ENCODE assay signal across 8 cellular contexts in the genomic region with DNA sequence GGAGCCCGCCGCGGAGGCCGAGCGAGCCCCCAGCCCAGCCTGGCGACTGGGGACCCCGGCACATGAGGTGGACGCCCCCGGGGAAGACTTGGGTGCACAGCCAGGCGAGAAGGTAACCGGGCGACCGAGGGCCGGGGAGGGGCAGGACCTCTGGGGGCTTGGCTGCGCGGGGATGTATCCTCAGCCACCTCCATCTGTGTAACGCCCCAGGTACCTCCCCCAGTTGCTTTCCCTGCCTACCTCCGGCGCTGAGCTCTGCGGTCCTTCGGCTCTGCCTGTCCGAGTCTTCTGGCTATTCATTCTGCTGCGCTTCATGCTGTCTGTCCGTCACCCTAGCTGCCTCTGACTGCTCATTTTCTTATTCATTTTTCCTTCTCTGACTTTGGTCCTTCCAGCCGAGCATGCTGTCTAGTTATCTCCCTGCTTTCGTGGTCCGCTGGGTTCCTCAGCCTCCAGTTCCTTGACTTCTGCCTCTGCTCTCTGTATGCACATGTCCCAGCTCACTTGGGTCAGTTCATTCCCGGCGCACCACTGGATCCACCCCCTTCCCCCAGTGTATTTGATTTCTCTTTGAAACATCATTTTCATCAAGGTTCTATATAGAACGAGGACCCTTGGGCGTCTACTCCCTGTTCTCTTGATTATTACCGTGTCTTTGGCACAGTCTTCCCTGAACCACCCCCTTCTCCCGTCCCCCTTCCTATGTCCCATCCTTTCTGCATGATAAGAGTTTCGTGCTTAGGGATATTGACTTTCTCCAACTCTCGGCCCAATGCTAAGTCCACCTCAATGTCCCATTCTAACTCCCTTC. TPM values are rescaled to one million over a fixed set of nuclear protein-coding genes. Genes with fewer than 3 reads are reported as not detected.
A peak's percentile ranks its signal among the peaks of the same experiment; 100 is the strongest.
DNase-seq lines count a peak whose midpoint lies in the region; ATAC-seq and TF ChIP-seq lines count a peak whose summit lies in the region.

No MANE protein-coding gene starts in this region.

- no peaks in the 10 kb centered on the region for H3K9me3 ChIP-seq in OCI-LY3 (ENCODE audit: insufficient read depth, low read length)
- no peaks in the 10 kb centered on the region for H3K9me3 ChIP-seq in neural progenitor cell (ENCODE audit: low read depth)
- H3K9me3 ChIP-seq in stomach: no peaks in the 10 kb centered on the region

- no peaks in the 10 kb centered on the region for H3K79me2 ChIP-seq in OCI-LY3 (ENCODE audit: low read length)
- peaks cover 51% of the 10 kb centered on the region for H3K79me2 ChIP-seq in neural progenitor cell (ENCODE audit: low read depth)

- H3K4me1 ChIP-seq in OCI-LY3 (ENCODE audit: low read length) (peaks cover 14% of the 10 kb centered on the region), neural progenitor cell (peaks cover 44% of the 10 kb centered on the region), stomach (peaks cover 14 to 39% (median 29%) of the 10 kb centered on the region in 4 donors)

- WGBS in stomach, 5 donors: 1 to 4% (median 2%) methylated on average over 18 to 28 of the region's 35 CpGs

- H3K27me3 ChIP-seq in OCI-LY3 (ENCODE audit: low read depth, low read length) (0 out of 2 replicates have a peak, but pooled peaks cover 4% of the 10 kb centered on the region), neural progenitor cell (no peaks in the 10 kb centered on the region), stomach (no peaks in the 10 kb centered on the region)

- H4K20me1 ChIP-seq in OCI-LY3 (ENCODE audit: insufficient read depth, low read length) (no peaks in the 10 kb centered on the region), neural progenitor cell (ENCODE audit: low read depth) (peaks cover 16% of the 10 kb centered on the region)

- TF ChIP-seq POLR2A in stomach (IDR thresholded peaks at IDR 0.05): no peak

- H3K36me3 ChIP-seq in OCI-LY3 (replicated peaks; ENCODE audit: low read depth, low read length) (no peaks in the 10 kb centered on the region), neural progenitor cell (peaks cover 7% of the 10 kb centered on the region), stomach (peaks cover 3 to 17% (median 13%) of the 10 kb centered on the region in 4 donors)

- peaks cover 46% of the 10 kb centered on the region for H3F3A ChIP-seq in neural progenitor cell (ENCODE audit: low read depth)

- peaks cover 8% of the 10 kb centered on the region for H3K4me1 Mint-ChIP-seq in activated T-helper 1 cell treated with anti-CD3 and anti-CD28 coated beads, Interleukin-12 subunit alpha, Interleukin-12 subunit beta, Interleukin-2, Interleukin-4 antibody, amounts not matched to agents 30 ng/mL and 10 ng/mL and 1 ng/mL, durations not matched to agents 14 hours and 24 hours and 36 hours (ENCODE audit: low read depth)
- H3K4me1 Mint-ChIP-seq in neural progenitor cell: peaks cover 26% of the 10 kb centered on the region

- TF ChIP-seq EP300 in stomach (IDR thresholded peaks at IDR 0.05): no peak

- H3K9ac ChIP-seq in OCI-LY3 (ENCODE audit: low read length): peak overlapping the region; percentile 84
- H3K9ac ChIP-seq in neural progenitor cell: peak overlapping the region; percentile 50

- H3K4me2 ChIP-seq in OCI-LY3 (ENCODE audit: low read length) (peak overlapping the region; percentile 98), neural progenitor cell (peak overlapping the region; percentile 87)

- H2AFZ ChIP-seq in OCI-LY3 (ENCODE audit: low read depth, low read length) (peak overlapping the region; percentile 100), neural progenitor cell (replicated peaks) (peak overlapping the region; percentile 78)

- ATAC-seq in GM19043 (IDR thresholded peaks at IDR 0.05; ENCODE audit: low read depth, unreplicated experiment) (peak; percentile 61), HG03354 (IDR thresholded peaks at IDR 0.05; ENCODE audit: poor library complexity, severe bottlenecking, unreplicated experiment) (peak; percentile 77)

- H3K4me3 ChIP-seq in OCI-LY3 (ENCODE audit: low read length) (peak overlapping the region; percentile 100), fibroblast of pulmonary artery (replicated peaks; ENCODE audit: low read depth, low read length) (peak overlapping the region; percentile 60), neural progenitor cell (peak overlapping the region; percentile 87), stomach (peak overlapping the region; percentile 56 to 78 (median 68))

- peak; percentile 62 for DNase-seq in AG20443 (ENCODE audit: low spot score)
- peak; percentile 56 for DNase-seq in activated T-helper 1 cell treated with anti-CD3 and anti-CD28 coated beads, Interleukin-12 subunit alpha, Interleukin-12 subunit beta, Interleukin-2, Interleukin-4 antibody, amounts not matched to agents 30 ng/mL and 10 ng/mL and 1 ng/mL, durations not matched to agents 14 hours and 24 hours and 36 hours (ENCODE audit: low spot score)
- peak; percentile 59 for DNase-seq in fibroblast of pulmonary artery (ENCODE audit: low read depth)
- peak; percentile 80 for DNase-seq in neural progenitor cell (ENCODE audit: low spot score)
- DNase-seq in stomach: peak; percentile 49

- no peak overlapping the region for H3K4me3 Mint-ChIP-seq in activated T-helper 1 cell treated with anti-CD3 and anti-CD28 coated beads, Interleukin-12 subunit alpha, Interleukin-12 subunit beta, Interleukin-2, Interleukin-4 antibody, amounts not matched to agents 30 ng/mL and 10 ng/mL and 1 ng/mL, durations not matched to agents 14 hours and 24 hours and 36 hours
- H3K4me3 Mint-ChIP-seq in neural progenitor cell: no peak overlapping the region

- no peak for TF ChIP-seq CTCF in OCI-LY3 (IDR thresholded peaks at IDR 0.05; ENCODE audit: low read depth, low read length)
- TF ChIP-seq CTCF in fibroblast of pulmonary artery (IDR thresholded peaks at IDR 0.05; ENCODE audit: low read length, missing control alignments): no peak
- no peak for TF ChIP-seq CTCF in neural progenitor cell (IDR thresholded peaks at IDR 0.05)
- TF ChIP-seq CTCF in stomach (IDR thresholded peaks at IDR 0.05): no peak

- intact Hi-C loops in activated T-helper 1 cell treated with anti-CD3 and anti-CD28 coated beads, Interleukin-12 subunit alpha, Interleukin-12 subunit beta, Interleukin-2, Interleukin-4 antibody, amounts not matched to agents 30 ng/mL and 10 ng/mL and 1 ng/mL, durations not matched to agents 14 hours and 24 hours and 36 hours (cut with micrococcal nuclease): loop anchor here (1.0 to 2.0 kb wide), 4 partner anchors 25 to 218 kb away; a partner anchor contains a TSS
- intact Hi-C loops in stomach (cut with DNase I; ENCODE audit: low total_unique reads): no loop called here

- H3K27ac Mint-ChIP-seq in activated T-helper 1 cell treated with anti-CD3 and anti-CD28 coated beads, Interleukin-12 subunit alpha, Interleukin-12 subunit beta, Interleukin-2, Interleukin-4 antibody, amounts not matched to agents 30 ng/mL and 10 ng/mL and 1 ng/mL, durations not matched to agents 14 hours and 24 hours and 36 hours: no peak overlapping the region
- no peak overlapping the region for H3K27ac Mint-ChIP-seq in neural progenitor cell

- H3K27ac ChIP-seq in OCI-LY3 (ENCODE audit: low read length) (no peak overlapping the region), neural progenitor cell (no peak overlapping the region), stomach (peak overlapping the region; percentile 30 to 92 (median 86))

- H3K9me3 Mint-ChIP-seq in activated T-helper 1 cell treated with anti-CD3 and anti-CD28 coated beads, Interleukin-12 subunit alpha, Interleukin-12 subunit beta, Interleukin-2, Interleukin-4 antibody, amounts not matched to agents 30 ng/mL and 10 ng/mL and 1 ng/mL, durations not matched to agents 14 hours and 24 hours and 36 hours: no peaks in the 10 kb centered on the region
- no peaks in the 10 kb centered on the region for H3K9me3 Mint-ChIP-seq in neural progenitor cell

- H3K36me3 Mint-ChIP-seq in activated T-helper 1 cell treated with anti-CD3 and anti-CD28 coated beads, Interleukin-12 subunit alpha, Interleukin-12 subunit beta, Interleukin-2, Interleukin-4 antibody, amounts not matched to agents 30 ng/mL and 10 ng/mL and 1 ng/mL, durations not matched to agents 14 hours and 24 hours and 36 hours (ENCODE audit: low read depth): no peaks in the 10 kb centered on the region
- peaks cover 8% of the 10 kb centered on the region for H3K36me3 Mint-ChIP-seq in neural progenitor cell

- H3K27me3 Mint-ChIP-seq in activated T-helper 1 cell treated with anti-CD3 and anti-CD28 coated beads, Interleukin-12 subunit alpha, Interleukin-12 subunit beta, Interleukin-2, Interleukin-4 antibody, amounts not matched to agents 30 ng/mL and 10 ng/mL and 1 ng/mL, durations not matched to agents 14 hours and 24 hours and 36 hours (ENCODE audit: insufficient read depth): peaks cover 21% of the 10 kb centered on the region
- H3K27me3 Mint-ChIP-seq in neural progenitor cell (ENCODE audit: insufficient read depth, low read depth): no peaks in the 10 kb centered on the region

RNA-seq across cellular contexts. Expression of a gene that starts 0.6 kb away (rescaled TPM):
- total RNA-seq in activated T-helper 1 cell treated with anti-CD3 and anti-CD28 coated beads, Interleukin-12 subunit alpha, Interleukin-12 subunit beta, Interleukin-2, Interleukin-4 antibody, amounts not matched to agents 30 ng/mL and 10 ng/mL and 1 ng/mL, durations not matched to agents 14 hours and 24 hours and 36 hours: 9.6 and 11.3 TPM in 2 replicates
- total RNA-seq in neural progenitor cell (ENCODE audit: low replicate concordance) (62.7 and 90.4 TPM in 2 replicates), stomach (100 to 1,000 TPM in 1 of 5 donors, 10 to 100 TPM in 3, 1 to 10 TPM in 1; 4.3 to 176 (median 21.3) TPM)
- polyA plus RNA-seq in stomach: 10 to 100 TPM in 2 of 3 donors, 1 to 10 TPM in 1; 9.7 to 18.9 (median 14.2) TPM

RNA-seq across cellular contexts. Expression of a gene that starts 34.5 kb away (rescaled TPM):
- total RNA-seq in activated T-helper 1 cell treated with anti-CD3 and anti-CD28 coated beads, Interleukin-12 subunit alpha, Interleukin-12 subunit beta, Interleukin-2, Interleukin-4 antibody, amounts not matched to agents 30 ng/mL and 10 ng/mL and 1 ng/mL, durations not matched to agents 14 hours and 24 hours and 36 hours: 179 and 192 TPM in 2 replicates
- total RNA-seq in neural progenitor cell (ENCODE audit: low replicate concordance): 113 and 124 TPM in 2 replicates
- total RNA-seq in stomach: 100 to 1,000 TPM in 2 of 5 donors, 10 to 100 TPM in 3; 33.3 to 155 (median 66.9) TPM
- polyA plus RNA-seq in stomach: 10 to 100 TPM; 20.9 to 50.1 (median 36.7) TPM

Comparison
In these comparisons a context has a peak if more than half of its experiments do, and no peak if none do; other contexts are left out.
1. H3K27ac ChIP-seq: peak in stomach (5 of 5); none in OCI-LY3 (single experiment) and neural progenitor cell (single experiment).
2. Peak in every context shown above with its lines, with median percentiles within 50 percentile points of each other: DNase-seq and H3K4me3 ChIP-seq.